ENCODE assay signal across 8 cellular contexts in the genomic region with DNA sequence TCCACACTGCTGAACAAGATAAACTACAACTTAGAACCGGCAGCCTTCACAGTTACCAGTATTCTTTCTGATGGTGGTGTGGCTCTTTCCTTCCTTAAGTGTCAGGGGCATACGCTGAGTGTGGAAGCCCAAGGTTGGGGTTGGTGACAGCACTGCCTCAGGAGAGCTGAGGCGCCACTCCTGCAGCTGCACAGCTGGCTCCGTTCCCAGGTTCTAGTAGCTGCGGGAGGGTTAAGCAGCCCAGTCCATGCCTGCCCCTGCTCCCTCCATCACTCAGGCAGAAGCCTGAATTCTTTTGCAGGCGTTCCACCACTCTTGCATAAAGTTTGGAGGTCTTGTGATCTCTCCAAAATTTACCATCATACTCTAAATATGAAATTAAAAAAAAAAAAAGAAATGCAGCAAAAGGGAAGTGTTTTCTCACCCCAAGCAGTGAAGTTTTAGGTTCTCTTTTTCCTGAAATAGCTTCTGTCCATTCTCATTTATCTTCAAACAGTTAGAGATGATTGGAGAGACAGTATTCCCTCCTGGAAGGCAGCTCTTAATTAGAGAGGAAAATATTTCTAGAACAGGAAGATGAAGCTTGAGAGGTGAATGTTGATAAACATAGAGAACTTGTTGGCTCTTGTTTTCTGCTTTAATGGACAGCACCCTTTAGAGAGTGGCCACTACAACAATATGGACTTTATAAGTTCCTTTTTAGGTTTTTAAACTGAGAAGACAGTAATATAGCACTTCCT.
DNase-seq lines count a peak whose midpoint lies in the region; ATAC-seq and TF ChIP-seq lines count a peak whose summit lies in the region.

No MANE protein-coding gene starts in this region.

- TF ChIP-seq POLR2A in thyroid gland (IDR thresholded peaks at IDR 0.05) = peak in 1 of 2 donors; percentile 29

- H3K4me2 ChIP-seq in DOHH2 (ENCODE audit: low read length) = peak overlapping the region; percentile 71
- H3K4me2 ChIP-seq in OCI-LY3 (ENCODE audit: low read length) = peak overlapping the region; percentile 80

- H3K9ac ChIP-seq in OCI-LY3 (ENCODE audit: low read length) = peak overlapping the region; percentile 46

- ATAC-seq in lower lobe of right lung (peak; percentile 87 to 92), HG03280 (IDR thresholded peaks at IDR 0.05; ENCODE audit: unreplicated experiment) (no peak)

- no peaks in the 10 kb centered on the region for H3K27me3 Mint-ChIP-seq in IgD-negative memory B cell
- no peaks in the 10 kb centered on the region for H3K27me3 Mint-ChIP-seq in dendritic cell treated with granulocyte-macrophage colony-stimulating factor and Interleukin-4, amounts not matched to agents 40 ng/mL and 50 ng/mL, for 4 days

- peaks cover 53% of the 10 kb centered on the region for H3K79me2 ChIP-seq in DOHH2 (ENCODE audit: control insufficient read depth, low read length)
- H3K79me2 ChIP-seq in OCI-LY3 (ENCODE audit: low read length) = no peaks in the 10 kb centered on the region

- H3K9me2 ChIP-seq in DOHH2 (replicated peaks; ENCODE audit: control insufficient read depth, low read length) = no peaks in the 10 kb centered on the region

- peak overlapping the region; percentile 9; the same call in 1 of the 2 replicates for H2AFZ ChIP-seq in OCI-LY3 (ENCODE audit: low read depth, low read length)

- peak overlapping the region; percentile 33 to 81 (median 80) for H3K4me3 Mint-ChIP-seq in IgD-negative memory B cell
- H3K4me3 Mint-ChIP-seq in dendritic cell treated with granulocyte-macrophage colony-stimulating factor and Interleukin-4, amounts not matched to agents 40 ng/mL and 50 ng/mL, for 4 days = peak overlapping the region; percentile 71

- H3K27ac ChIP-seq in DOHH2 (ENCODE audit: low read depth, low read length) (peak overlapping the region; percentile 71), OCI-LY3 (ENCODE audit: low read length) (no peak overlapping the region), lower lobe of right lung (peak overlapping the region; percentile 68), thyroid gland (peak overlapping the region; percentile 83 to 87 (median 87))

- H3F3A ChIP-seq in DOHH2 (ENCODE audit: control insufficient read depth, insufficient read depth) = peaks cover 18% of the 10 kb centered on the region

- H3K27me3 ChIP-seq in DOHH2 (ENCODE audit: control insufficient read depth, low read length) (no peaks in the 10 kb centered on the region), OCI-LY3 (ENCODE audit: low read depth, low read length) (no peaks in the 10 kb centered on the region), lower lobe of right lung (ENCODE audit: low read depth) (no peaks in the 10 kb centered on the region), thyroid gland (no peaks in the 10 kb centered on the region)

- H3K27ac Mint-ChIP-seq in IgD-negative memory B cell = peak overlapping the region; percentile 5 to 73 (median 13)
- peak overlapping the region; percentile 46 for H3K27ac Mint-ChIP-seq in dendritic cell treated with granulocyte-macrophage colony-stimulating factor and Interleukin-4, amounts not matched to agents 40 ng/mL and 50 ng/mL, for 4 days

- H3K4me1 ChIP-seq in DOHH2 (ENCODE audit: control insufficient read depth, low read length) (peaks cover 60% of the 10 kb centered on the region), OCI-LY3 (ENCODE audit: low read length) (peaks cover 32% of the 10 kb centered on the region), lower lobe of right lung (peaks cover 62% of the 10 kb centered on the region), thyroid gland (peaks cover 19 to 34% of the 10 kb centered on the region in 2 donors)

- H3K4me1 Mint-ChIP-seq in IgD-negative memory B cell = peaks cover 25 to 31% (median 25%) of the 10 kb centered on the region in 3 donors
- peaks cover 45% of the 10 kb centered on the region for H3K4me1 Mint-ChIP-seq in dendritic cell treated with granulocyte-macrophage colony-stimulating factor and Interleukin-4, amounts not matched to agents 40 ng/mL and 50 ng/mL, for 4 days (ENCODE audit: low read depth)

- no peaks in the 10 kb centered on the region for H4K20me1 ChIP-seq in DOHH2 (ENCODE audit: control insufficient read depth, insufficient read depth, low read depth, low read length)
- no peaks in the 10 kb centered on the region for H4K20me1 ChIP-seq in OCI-LY3 (ENCODE audit: insufficient read depth, low read length)

- H3K36me3 ChIP-seq in DOHH2 (ENCODE audit: control insufficient read depth, low read length) (no peaks in the 10 kb centered on the region), OCI-LY3 (replicated peaks; ENCODE audit: low read depth, low read length) (no peaks in the 10 kb centered on the region), lower lobe of right lung (no peaks in the 10 kb centered on the region), thyroid gland (no peaks in the 10 kb centered on the region)

- H3K9me3 ChIP-seq in DOHH2 (ENCODE audit: control insufficient read depth, insufficient read depth, low read length) = no peaks in the 10 kb centered on the region
- H3K9me3 ChIP-seq in OCI-LY3 (ENCODE audit: insufficient read depth, low read length) = no peaks in the 10 kb centered on the region
- H3K9me3 ChIP-seq in lower lobe of right lung = no peaks in the 10 kb centered on the region
- H3K9me3 ChIP-seq in thyroid gland = no peaks in the 10 kb centered on the region

- WGBS in thyroid gland, 2 donors = 0 to 1% methylated on average over 6 of the region's 6 CpGs

- DNase-seq in lower lobe of right lung (peak; percentile 83), thyroid gland (peak; percentile 90 to 92)
- no peak for DNase-seq in stimulated activated CD4-positive, alpha-beta T cell treated with anti-CD3 and anti-CD28 coated beads, Interleukin-4, amount 100 ng/mL, for 24 hours

- TF ChIP-seq CTCF in DOHH2 (IDR thresholded peaks at IDR 0.05; ENCODE audit: low read depth, low read length, poor library complexity, severe bottlenecking) (no peak), OCI-LY3 (IDR thresholded peaks at IDR 0.05; ENCODE audit: low read depth, low read length) (no peak), lower lobe of right lung (IDR thresholded peaks at IDR 0.05) (no peak), thyroid gland (IDR thresholded peaks at IDR 0.05) (no peak)

- H3K4me3 ChIP-seq in DOHH2 (ENCODE audit: low read length) (peak overlapping the region; percentile 80), OCI-LY3 (ENCODE audit: low read length) (peak overlapping the region; percentile 71), lower lobe of right lung (peak overlapping the region; percentile 47), thyroid gland (replicated peaks in 1 of 3) (peak overlapping the region in 1 of 3 donors; percentile 20)

- H3K36me3 Mint-ChIP-seq in IgD-negative memory B cell = peaks cover 3% of the 10 kb centered on the region
- peaks cover 31% of the 10 kb centered on the region for H3K36me3 Mint-ChIP-seq in dendritic cell treated with granulocyte-macrophage colony-stimulating factor and Interleukin-4, amounts not matched to agents 40 ng/mL and 50 ng/mL, for 4 days (ENCODE audit: low read depth)

- intact Hi-C loops in dendritic cell treated with granulocyte-macrophage colony-stimulating factor and Interleukin-4, amounts not matched to agents 40 ng/mL and 50 ng/mL, for 4 days (cut with micrococcal nuclease) = loop anchor here (5.0 kb wide), 1 partner anchor 78 kb away; no protein-coding TSS in a partner anchor
- intact Hi-C loops in lower lobe of right lung (cut with DNase I) (no loop called here), thyroid gland (cut with DNase I) (no loop called here)

- H3K9me3 Mint-ChIP-seq in IgD-negative memory B cell = no peaks in the 10 kb centered on the region
- no peaks in the 10 kb centered on the region for H3K9me3 Mint-ChIP-seq in dendritic cell treated with granulocyte-macrophage colony-stimulating factor and Interleukin-4, amounts not matched to agents 40 ng/mL and 50 ng/mL, for 4 days
